ENCODE assay signal across 11 cellular contexts in genomic region chr15:85788796-85789495, GRCh38. TPM values are rescaled to one million over a fixed set of nuclear protein-coding genes. Genes with fewer than 3 reads are reported as not detected.
DNase-seq lines count a peak whose midpoint lies in the region; ATAC-seq and TF ChIP-seq lines count a peak whose summit lies in the region.
"Had no signal": no experiment of that assay in that cellular context is flagged by ENCODE, and none has a peak within 500 bp of the region (broad histone marks: within the 10 kb centered on the region; RNA-seq: fewer than 3 reads in every experiment).

No MANE protein-coding gene starts in this region.

- peaks cover 9% of the 10 kb centered on the region for H3K27me3 Mint-ChIP-seq in neural progenitor cell (ENCODE audit: insufficient read depth, low read depth)
- H3K27me3 Mint-ChIP-seq: CD4-positive, CD25-positive, alpha-beta regulatory T cell had no signal

- H3K27ac Mint-ChIP-seq in neural progenitor cell = no peak overlapping the region

- peaks cover 31% of the 10 kb centered on the region for H3K36me3 Mint-ChIP-seq in neural progenitor cell

- H3K4me3 ChIP-seq in LNCaP clone FGC (ENCODE audit: low read depth, low read length) (no peak overlapping the region), esophagus (ENCODE audit: low read depth in 1 of 2, low read length in 2 of 2) (no peak overlapping the region), neural progenitor cell (no peak overlapping the region)
- H3K4me3 ChIP-seq: gastroesophageal sphincter, thoracic aorta had no signal

- H3K27ac ChIP-seq in esophagus (ENCODE audit: low read depth in 2 of 2, low read length in 1 of 2) = peak overlapping the region; percentile 35 to 62
- H3K27ac ChIP-seq in neural progenitor cell = no peak overlapping the region
- H3K27ac ChIP-seq: gastroesophageal sphincter, thoracic aorta had no signal

- 52 to 68% methylated on average over 12 of the region's 12 CpGs for WGBS in esophagus, 2 donors

- H3K27me3 ChIP-seq in esophagus (ENCODE audit: control insufficient read depth in 1 of 2, insufficient read depth in 2 of 2, low read length in 2 of 2) = no peaks in the 10 kb centered on the region
- no peaks in the 10 kb centered on the region for H3K27me3 ChIP-seq in neural progenitor cell
- H3K27me3 ChIP-seq: gastroesophageal sphincter had no signal

- no peak for ATAC-seq in HG03196 (IDR thresholded peaks at IDR 0.05; ENCODE audit: unreplicated experiment)
- ATAC-seq in HG03460 (IDR thresholded peaks at IDR 0.05; ENCODE audit: unreplicated experiment) = no peak
- ATAC-seq: gastroesophageal sphincter had no signal

- H3K4me1 Mint-ChIP-seq in neural progenitor cell = peaks cover 80% of the 10 kb centered on the region

- DNase-seq in DMS53 treated with DMSO at 0.1 percent for 48 hours (lab: John Stamatoyannopoulos, UW; ENCODE audit: unreplicated experiment) = peak; percentile 75
- DNase-seq in LNCaP clone FGC (ENCODE audit: low read depth) = peak; percentile 64
- DNase-seq in neural progenitor cell (ENCODE audit: low spot score) = no peak
- no peak for DNase-seq in islet precursor cell
- DNase-seq: CD4-positive, CD25-positive, alpha-beta regulatory T cell; GF-D8 had no signal

- no peak overlapping the region for H3K4me2 ChIP-seq in neural progenitor cell

- H3K9me3 ChIP-seq in esophagus (ENCODE audit: control insufficient read depth in 2 of 2, insufficient read depth in 1 of 2, low read depth in 1 of 2, low read length in 1 of 2) (no peaks in the 10 kb centered on the region), neural progenitor cell (ENCODE audit: low read depth) (no peaks in the 10 kb centered on the region)
- H3K9me3 ChIP-seq: gastroesophageal sphincter, thoracic aorta had no signal

- H3K4me1 ChIP-seq in esophagus (ENCODE audit: control insufficient read depth in 2 of 2, insufficient read depth in 2 of 2, low read length in 1 of 2) = peaks cover 14 to 16% of the 10 kb centered on the region in 2 donors
- peaks cover 31% of the 10 kb centered on the region for H3K4me1 ChIP-seq in neural progenitor cell

- peaks cover 3% of the 10 kb centered on the region for H3K9me3 Mint-ChIP-seq in neural progenitor cell
- H3K9me3 Mint-ChIP-seq: CD4-positive, CD25-positive, alpha-beta regulatory T cell had no signal

- H2AFZ ChIP-seq in neural progenitor cell (replicated peaks) = no peak overlapping the region

- TF ChIP-seq CTCF in LNCaP clone FGC (IDR thresholded peaks at IDR 0.05; ENCODE audit: control insufficient read depth, extremely low read depth, insufficient read depth) = no peak
- TF ChIP-seq CTCF in neural progenitor cell (IDR thresholded peaks at IDR 0.05) = no peak

- no peaks in the 10 kb centered on the region for H3F3A ChIP-seq in neural progenitor cell (ENCODE audit: low read depth)

- H3K79me2 ChIP-seq in neural progenitor cell (ENCODE audit: low read depth) = peaks cover 99% of the 10 kb centered on the region

- peaks cover 94% of the 10 kb centered on the region for H4K20me1 ChIP-seq in neural progenitor cell (ENCODE audit: low read depth)

- H3K9ac ChIP-seq in neural progenitor cell = no peak overlapping the region

- peak overlapping the region; percentile 8 for H3K4me3 Mint-ChIP-seq in neural progenitor cell

- H3K36me3 ChIP-seq in esophagus (ENCODE audit: control insufficient read depth in 2 of 2, insufficient read depth in 2 of 2, low read length in 1 of 2) = no peaks in the 10 kb centered on the region
- H3K36me3 ChIP-seq in neural progenitor cell = no peaks in the 10 kb centered on the region
- H3K36me3 ChIP-seq: gastroesophageal sphincter, thoracic aorta had no signal

RNA-seq across cellular contexts. Expression of gene KLHL25, which starts 5.8 kb away (rescaled TPM):
- polyA plus RNA-seq in esophagus = 1 to 10 TPM; 4.2 to 4.5 TPM
- total RNA-seq in neural progenitor cell (ENCODE audit: low replicate concordance) = 12.1 and 25.3 TPM in 2 replicates

Comparison
In these comparisons a context has a peak if more than half of its experiments do, and no peak if none do; other contexts are left out.
1. DNase-seq: peak in DMS53 treated with DMSO at 0.1 percent for 48 hours (single experiment) and LNCaP clone FGC (single experiment); none in neural progenitor cell (single experiment) and islet precursor cell (single experiment).